15 cellular contexts compared by ENCODE assay signal in genomic region chr14:91036741-91037469, GRCh38. TPM values are rescaled to one million over a fixed set of nuclear protein-coding genes. Genes with fewer than 3 reads are reported as not detected.
A peak's percentile ranks its signal among the peaks of the same experiment; 100 is the strongest.
DNase-seq lines count a peak whose midpoint lies in the region; ATAC-seq and TF ChIP-seq lines count a peak whose summit lies in the region.
"Had no signal": no experiment of that assay in that cellular context is flagged by ENCODE, and none has a peak within 500 bp of the region (broad histone marks: within the 10 kb centered on the region; RNA-seq: fewer than 3 reads in every experiment).

No MANE protein-coding gene starts in this region.

- no peaks in the 10 kb centered on the region for H3K9me3 Mint-ChIP-seq in activated T-cell treated with anti-CD3 and anti-CD28 coated beads, Interleukin-2, amount 50 U/mL, for 24 hours
- H3K9me3 Mint-ChIP-seq in activated T-cell treated with anti-CD3 and anti-CD28 coated beads, Interleukin-2, amount 50 U/mL, for 4 hours: no peaks in the 10 kb centered on the region
- no peaks in the 10 kb centered on the region for H3K9me3 Mint-ChIP-seq in activated T-helper 17 cell treated with anti-CD3 and anti-CD28 coated beads, Interleukin-2, amount 50 U/mL, for 72 hours
- no peaks in the 10 kb centered on the region for H3K9me3 Mint-ChIP-seq in stimulated activated effector memory CD8-positive, alpha-beta T cell treated with anti-CD3 and anti-CD28 coated beads, Interleukin-12 subunit alpha, Interleukin-12 subunit beta, amount 100 ng/mL, for 72 hours

- TF ChIP-seq CTCF in HEK293 (tag by site-specific recombination; IDR thresholded peaks at IDR 0.05): no peak

- POLR2A ChIA-PET in HEK293 (lab: Yijun Ruan, JAX): interaction anchor here (1.0 kb wide), 1 partner anchor 24 kb away, joined by 3 read pairs; the partner anchor contains the start of gene RPS6KA5

- H3K4me1 ChIP-seq in HEK293 (ENCODE audit: control insufficient read depth, insufficient read depth, low read length): peaks cover 13% of the 10 kb centered on the region

- H3K9me3 ChIP-seq in HEK293 (ENCODE audit: control insufficient read depth, insufficient read depth, low read depth, low read length): no peaks in the 10 kb centered on the region

- H3K36me3 Mint-ChIP-seq in activated T-cell treated with anti-CD3 and anti-CD28 coated beads, Interleukin-2, amount 50 U/mL, for 24 hours (ENCODE audit: low read depth): peaks cover 4% of the 10 kb centered on the region
- peaks cover 16% of the 10 kb centered on the region for H3K36me3 Mint-ChIP-seq in activated T-cell treated with anti-CD3 and anti-CD28 coated beads, Interleukin-2, amount 50 U/mL, for 4 hours (ENCODE audit: insufficient read depth)
- peaks cover 9% of the 10 kb centered on the region for H3K36me3 Mint-ChIP-seq in activated T-helper 17 cell treated with anti-CD3 and anti-CD28 coated beads, Interleukin-2, amount 50 U/mL, for 72 hours (ENCODE audit: low read depth)
- peaks cover 22% of the 10 kb centered on the region for H3K36me3 Mint-ChIP-seq in stimulated activated effector memory CD8-positive, alpha-beta T cell treated with anti-CD3 and anti-CD28 coated beads, Interleukin-12 subunit alpha, Interleukin-12 subunit beta, amount 100 ng/mL, for 72 hours

- H3K36me3 ChIP-seq in HEK293 (ENCODE audit: control insufficient read depth in 2 of 2, insufficient read depth in 1 of 2, low read length in 2 of 2): no peaks in the 10 kb centered on the region

- no peak for DNase-seq in activated T-cell treated with anti-CD3 and anti-CD28 coated beads, Interleukin-2, amount 50 U/mL, for 24 hours
- no peak for DNase-seq in activated T-cell treated with anti-CD3 and anti-CD28 coated beads, Interleukin-2, amount 50 U/mL, for 4 hours
- DNase-seq in stimulated activated effector memory CD8-positive, alpha-beta T cell treated with anti-CD3 and anti-CD28 coated beads, Interleukin-12 subunit alpha, Interleukin-12 subunit beta, amount 100 ng/mL, for 72 hours (ENCODE audit: low spot score in 2 of 2): no peak
- DNase-seq in NCI-H146 treated with DMSO at 0.1 percent for 48 hours (lab: John Stamatoyannopoulos, UW; ENCODE audit: unreplicated experiment): no peak
- DNase-seq: C1 segment of cervical spinal cord, GOT3, NCI-H1092 treated with DMSO at 0.1 percent for 48 hours, NCI-H1694, NCI-H2227 treated with DMSO at 0.1 percent for 48 hours, NCI-H510A treated with DMSO at 0.1 percent for 48 hours, PC-9 had no signal

- CTCF ChIA-PET in HEK293 (lab: Yijun Ruan, JAX): no interaction called here

- H3K4me1 Mint-ChIP-seq in activated T-cell treated with anti-CD3 and anti-CD28 coated beads, Interleukin-2, amount 50 U/mL, for 24 hours (ENCODE audit: low read depth): peaks cover 66% of the 10 kb centered on the region
- H3K4me1 Mint-ChIP-seq in activated T-cell treated with anti-CD3 and anti-CD28 coated beads, Interleukin-2, amount 50 U/mL, for 4 hours (ENCODE audit: low read depth): peaks cover 66% of the 10 kb centered on the region
- H3K4me1 Mint-ChIP-seq in activated T-helper 17 cell treated with anti-CD3 and anti-CD28 coated beads, Interleukin-2, amount 50 U/mL, for 72 hours: peaks cover 55% of the 10 kb centered on the region
- H3K4me1 Mint-ChIP-seq in stimulated activated effector memory CD8-positive, alpha-beta T cell treated with anti-CD3 and anti-CD28 coated beads, Interleukin-12 subunit alpha, Interleukin-12 subunit beta, amount 100 ng/mL, for 72 hours: peaks cover 70% of the 10 kb centered on the region

- H3K4me3 ChIP-seq in HEK293 (ENCODE audit: low read depth, low read length): no peak overlapping the region
- H3K4me3 ChIP-seq: PC-9 had no signal

- H3K27me3 Mint-ChIP-seq in activated T-cell treated with anti-CD3 and anti-CD28 coated beads, Interleukin-2, amount 50 U/mL, for 24 hours: no peaks in the 10 kb centered on the region
- H3K27me3 Mint-ChIP-seq in activated T-cell treated with anti-CD3 and anti-CD28 coated beads, Interleukin-2, amount 50 U/mL, for 4 hours (ENCODE audit: low read depth): no peaks in the 10 kb centered on the region
- no peaks in the 10 kb centered on the region for H3K27me3 Mint-ChIP-seq in activated T-helper 17 cell treated with anti-CD3 and anti-CD28 coated beads, Interleukin-2, amount 50 U/mL, for 72 hours

- ATAC-seq in activated T-cell treated with anti-CD3 and anti-CD28 coated beads, Interleukin-2, amount 50 U/mL, for 4 hours: no peak
- peak; percentile 57 for ATAC-seq in activated T-helper 17 cell treated with anti-CD3 and anti-CD28 coated beads, Interleukin-2, amount 50 U/mL, for 72 hours (replicated peaks)
- ATAC-seq in stimulated activated effector memory CD8-positive, alpha-beta T cell treated with anti-CD3 and anti-CD28 coated beads, Interleukin-12 subunit alpha, Interleukin-12 subunit beta, amount 100 ng/mL, for 72 hours: peak; percentile 60
- ATAC-seq in GM21360 (IDR thresholded peaks at IDR 0.05; ENCODE audit: unreplicated experiment): no peak
- ATAC-seq: HCT116 had no signal

- H3K27ac ChIP-seq in HEK293 (ENCODE audit: extremely low read depth, low read depth, low read length): no peak overlapping the region
- H3K27ac ChIP-seq: PC-9 had no signal

- H3K27ac Mint-ChIP-seq in activated T-cell treated with anti-CD3 and anti-CD28 coated beads, Interleukin-2, amount 50 U/mL, for 24 hours: peak overlapping the region; percentile 12
- H3K27ac Mint-ChIP-seq in activated T-helper 17 cell treated with anti-CD3 and anti-CD28 coated beads, Interleukin-2, amount 50 U/mL, for 72 hours: peak overlapping the region; percentile 66
- no peak overlapping the region for H3K27ac Mint-ChIP-seq in stimulated activated effector memory CD8-positive, alpha-beta T cell treated with anti-CD3 and anti-CD28 coated beads, Interleukin-12 subunit alpha, Interleukin-12 subunit beta, amount 100 ng/mL, for 72 hours

- no peak overlapping the region for H3K4me3 Mint-ChIP-seq in activated T-cell treated with anti-CD3 and anti-CD28 coated beads, Interleukin-2, amount 50 U/mL, for 24 hours
- H3K4me3 Mint-ChIP-seq in activated T-cell treated with anti-CD3 and anti-CD28 coated beads, Interleukin-2, amount 50 U/mL, for 4 hours: no peak overlapping the region
- H3K4me3 Mint-ChIP-seq in activated T-helper 17 cell treated with anti-CD3 and anti-CD28 coated beads, Interleukin-2, amount 50 U/mL, for 72 hours: peak overlapping the region; percentile 58
- H3K4me3 Mint-ChIP-seq in stimulated activated effector memory CD8-positive, alpha-beta T cell treated with anti-CD3 and anti-CD28 coated beads, Interleukin-12 subunit alpha, Interleukin-12 subunit beta, amount 100 ng/mL, for 72 hours: no peak overlapping the region

TF ChIP-seq in HEK293, 187 proteins besides CTCF, POLR2A, EP300 and RAD21 (continues in another document):
- no peak for TF ChIP-seq IKZF3 (tag by site-specific recombination; IDR thresholded peaks at IDR 0.05)
- no peak for TF ChIP-seq ZNF19 (tag by site-specific recombination; IDR thresholded peaks at IDR 0.05; ENCODE audit: low read depth)
- no peak for TF ChIP-seq YY2 (tag by site-specific recombination; IDR thresholded peaks at IDR 0.05)
- no peak for TF ChIP-seq PRDM4 (tag by site-specific recombination; IDR thresholded peaks at IDR 0.05)
- no peak for TF ChIP-seq ZSCAN18 (tag by site-specific recombination; IDR thresholded peaks at IDR 0.05)

RNA-seq across cellular contexts. Expression of gene RPS6KA5, which starts 23.5 kb away (rescaled TPM):
- total RNA-seq in activated T-cell treated with anti-CD3 and anti-CD28 coated beads, Interleukin-2, amount 50 U/mL, for 4 hours: 10 to 100 TPM; 17.3 to 19.5 (median 19.4) TPM
- 10 to 100 TPM; 30.0 to 46.2 TPM for total RNA-seq in activated T-helper 17 cell treated with anti-CD3 and anti-CD28 coated beads, Interleukin-2, amount 50 U/mL, for 72 hours

Comparison
In these comparisons a context has a peak if more than half of its experiments do, and no peak if none do; other contexts are left out.
1. ATAC-seq: peak in activated T-helper 17 cell treated with anti-CD3 and anti-CD28 coated beads, Interleukin-2, amount 50 U/mL, for 72 hours (single experiment) and stimulated activated effector memory CD8-positive, alpha-beta T cell treated with anti-CD3 and anti-CD28 coated beads, Interleukin-12 subunit alpha, Interleukin-12 subunit beta, amount 100 ng/mL, for 72 hours (single experiment); none in activated T-cell treated with anti-CD3 and anti-CD28 coated beads, Interleukin-2, amount 50 U/mL, for 4 hours (0 of 2) and GM21360 (single experiment).